ENCODE assay signal across 10 cellular contexts in genomic region chr3:44954962-44955361, GRCh38. TPM values are rescaled to one million over a fixed set of nuclear protein-coding genes. Genes with fewer than 3 reads are reported as not detected.
DNase-seq lines count a peak whose midpoint lies in the region; ATAC-seq and TF ChIP-seq lines count a peak whose summit lies in the region.
"Had no signal": no experiment of that assay in that cellular context is flagged by ENCODE, and none has a peak within 500 bp of the region (broad histone marks: within the 10 kb centered on the region; RNA-seq: fewer than 3 reads in every experiment).

No MANE protein-coding gene starts in this region.

- peaks cover 19 to 25% of the 10 kb centered on the region in 2 donors for H3K36me3 ChIP-seq in ascending aorta

- intact Hi-C loops in ascending aorta (cut with DNase I): no loop called here

- ATAC-seq in GM21737 (IDR thresholded peaks at IDR 0.05; ENCODE audit: unreplicated experiment) (peak; percentile 57), HG02840 (IDR thresholded peaks at IDR 0.05; ENCODE audit: low FRiP score, unreplicated experiment) (no peak)

- no peak overlapping the region for H3K4me3 ChIP-seq in ascending aorta

- H3K27me3 ChIP-seq in ascending aorta: no peaks in the 10 kb centered on the region

- H3K9me3 ChIP-seq in ascending aorta: no peaks in the 10 kb centered on the region

- TF ChIP-seq CTCF in ascending aorta (IDR thresholded peaks at IDR 0.05): no peak

- H3K27ac ChIP-seq in ascending aorta: no peak overlapping the region

- no peaks in the 10 kb centered on the region for H3K4me1 ChIP-seq in ascending aorta

- DNase-seq in DMS53 treated with DMSO at 0.1 percent for 48 hours (lab: John Stamatoyannopoulos, UW; ENCODE audit: unreplicated experiment): peak; percentile 24
- peak; percentile 67 to 93 for DNase-seq in NOMO-1 (lab: John Stamatoyannopoulos, UW; ENCODE audit: unreplicated experiment in 2 of 2)
- DNase-seq in hepatic stellate cell (ENCODE audit: low spot score): peak; percentile 24
- DNase-seq in hippocampal formation (lab: John Stamatoyannopoulos, UW): no peak
- no peak for DNase-seq in amygdala (lab: John Stamatoyannopoulos, UW)
- no peak for DNase-seq in ascending aorta (ENCODE audit: low spot score in 2 of 2)
- DNase-seq: activated CD4-positive, alpha-beta T cell treated with anti-CD3 and anti-CD28 coated beads, Interleukin-2, amount 10 ng/mL, durations not matched to agents 24 days and 14 days; stimulated activated CD4-positive, alpha-beta T cell treated with anti-CD3 and anti-CD28 coated beads, Interleukin-1b, Interleukin-23, amount 100 ng/mL, for 48 hours had no signal

RNA-seq across cellular contexts. Expression of gene ZDHHC3, which starts 21.0 kb away (rescaled TPM):
- total RNA-seq in ascending aorta: 67.8 TPM

RNA-seq across cellular contexts. Expression of gene EXOSC7, which starts 21.1 kb away (rescaled TPM):
- total RNA-seq in ascending aorta: 51.2 TPM

Comparison
In these comparisons a context has a peak if more than half of its experiments do, and no peak if none do; other contexts are left out.
1. DNase-seq: peak in DMS53 treated with DMSO at 0.1 percent for 48 hours (single experiment), NOMO-1 (2 of 2) and hepatic stellate cell (single experiment); none in hippocampal formation (0 of 2), amygdala (0 of 56) and ascending aorta (0 of 2).